15 cellular contexts compared by ENCODE assay signal in genomic region chr12:108367436-108367835, GRCh38. TPM values are rescaled to one million over a fixed set of nuclear protein-coding genes. Genes with fewer than 3 reads are reported as not detected.
DNase-seq lines count a peak whose midpoint lies in the region; ATAC-seq and TF ChIP-seq lines count a peak whose summit lies in the region.
"Had no signal": no experiment of that assay in that cellular context is flagged by ENCODE, and none has a peak within 500 bp of the region (broad histone marks: within the 10 kb centered on the region; RNA-seq: fewer than 3 reads in every experiment).

No MANE protein-coding gene starts in this region.

- H3K9me3 ChIP-seq in RWPE2 (ENCODE audit: severe bottlenecking), result no peaks in the 10 kb centered on the region
- no peaks in the 10 kb centered on the region for H3K9me3 ChIP-seq in skeletal muscle satellite cell (replicated peaks; ENCODE audit: low read length)
- H3K9me3 ChIP-seq: HAP-1, ovary had no signal

- H3K4me2 ChIP-seq in skeletal muscle satellite cell (ENCODE audit: low read length), result peak overlapping the region; percentile 57

- no peaks in the 10 kb centered on the region for H3K4me1 ChIP-seq in RWPE2 (ENCODE audit: insufficient read depth, poor library complexity, severe bottlenecking)
- H3K4me1 ChIP-seq in skeletal muscle satellite cell (ENCODE audit: control insufficient read depth, insufficient read depth, low read length), result peaks cover 29% of the 10 kb centered on the region
- H3K4me1 ChIP-seq: HAP-1 had no signal

- 0 out of 3 replicates have a peak, but pooled peaks have one; percentile 42 for ATAC-seq in RWPE2 (ENCODE audit: low read depth)
- no peak for ATAC-seq in GM21786 (IDR thresholded peaks at IDR 0.05; ENCODE audit: unreplicated experiment)
- ATAC-seq: K562 had no signal

- H3K36me3 ChIP-seq in RWPE2 (ENCODE audit: low read depth) (no peaks in the 10 kb centered on the region), skeletal muscle satellite cell (ENCODE audit: insufficient read depth, low read length) (no peaks in the 10 kb centered on the region)
- H3K36me3 ChIP-seq: HAP-1, ovary had no signal

- TF ChIP-seq CTCF in RWPE2 (IDR thresholded peaks at IDR 0.05; ENCODE audit: poor library complexity, severe bottlenecking) (no peak), fibroblast of villous mesenchyme (IDR thresholded peaks at IDR 0.05; ENCODE audit: insufficient read depth, low read depth, low read length) (no peak)

- H3K9ac ChIP-seq in skeletal muscle satellite cell (ENCODE audit: low read depth, low read length), result no peak overlapping the region

- no peak overlapping the region for H3K4me3 ChIP-seq in RWPE2 (ENCODE audit: severe bottlenecking)
- H3K4me3 ChIP-seq in fibroblast of villous mesenchyme (ENCODE audit: low read depth, low read length), result no peak overlapping the region
- H3K4me3 ChIP-seq in skeletal muscle satellite cell (ENCODE audit: low read length), result no peak overlapping the region
- H3K4me3 ChIP-seq: HAP-1, K562, ovary had no signal

- DNase-seq in GM04503 (ENCODE audit: low read depth) (peak; percentile 31), RWPE2 (ENCODE audit: low spot score) (no peak), fibroblast of villous mesenchyme (ENCODE audit: low read depth) (peak; percentile 55), NCI-H69 (lab: John Stamatoyannopoulos, UW) (no peak), OCI-M2 (lab: John Stamatoyannopoulos, UW; ENCODE audit: unreplicated experiment) (no peak)
- DNase-seq in stimulated activated CD8-positive, alpha-beta memory T cell treated with anti-CD3 and anti-CD28 coated beads, Interleukin-4, amount 100 ng/mL, for 48 hours, result no peak
- DNase-seq: activated CD8-positive, alpha-beta memory T cell treated with anti-CD3 and anti-CD28 coated beads, Interleukin-2, amount 50 U/mL, for 4 hours; NCI-H2171 treated with DMSO at 0.1 percent for 48 hours; ovary; stimulated activated CD4-positive, alpha-beta T cell treated with anti-CD3 and anti-CD28 coated beads, Interleukin-2, amount 100 ng/mL, for 24 hours; stimulated activated naive CD4-positive, alpha-beta T cell treated with Interleukin-2 at 50 U/mL for 16 hours had no signal

- H3K27ac ChIP-seq in RWPE2 (ENCODE audit: poor library complexity, severe bottlenecking), result no peak overlapping the region
- H3K27ac ChIP-seq: ovary had no signal

- H3K27me3 ChIP-seq in RWPE2 (ENCODE audit: insufficient read depth, poor library complexity, severe bottlenecking) (no peaks in the 10 kb centered on the region), skeletal muscle satellite cell (ENCODE audit: control insufficient read depth, insufficient read depth, low read length) (no peaks in the 10 kb centered on the region)
- H3K27me3 ChIP-seq: ovary had no signal

RNA-seq across cellular contexts. Expression of gene CMKLR1, which starts 28.3 kb away (rescaled TPM):
- total RNA-seq in fibroblast of villous mesenchyme, result 1.7 and 1.9 TPM in 2 replicates
- 0.51 and 1.5 TPM in 2 replicates for total RNA-seq in skeletal muscle satellite cell (2012; rRNA removed)

Comparison
In these comparisons a context has a peak if more than half of its experiments do, and no peak if none do; other contexts are left out.
1. DNase-seq: peak in GM04503 (single experiment) and fibroblast of villous mesenchyme (single experiment); none in RWPE2 (single experiment), NCI-H69 (single experiment), OCI-M2 (single experiment) and stimulated activated CD8-positive, alpha-beta memory T cell treated with anti-CD3 and anti-CD28 coated beads, Interleukin-4, amount 100 ng/mL, for 48 hours (single experiment).